ENCODE assay signal across 1 cellular context in genomic region chr3:127616836-127617605, GRCh38.
TF ChIP-seq lines count a peak whose summit lies in the region.

No MANE protein-coding gene starts in this region.

TF ChIP-seq in K562, 482 proteins besides CTCF, POLR2A, EP300 and RAD21:
- TF ChIP-seq RUNX1 (IDR thresholded peaks at IDR 0.05; ENCODE audit: low read depth) (no peak), ARID2 (IDR thresholded peaks at IDR 0.05) (no peak), STAT5B (CRISPR knock-in tag; IDR thresholded peaks at IDR 0.05) (no peak), RBM17 (IDR thresholded peaks at IDR 0.05; ENCODE audit: borderline replicate concordance, low read depth, low read length) (no peak), NFE2 (IDR thresholded peaks at IDR 0.05; ENCODE audit: low read depth) (no peak), RBFOX2 (IDR thresholded peaks at IDR 0.05; ENCODE audit: low read depth, low read length) (0 out of 2 replicates have a peak, but pooled peaks have one; percentile 17), BDP1 (IDR thresholded peaks at IDR 0.05; ENCODE audit: insufficient read depth, insufficient read length) (no peak), SRSF7 (optimal IDR thresholded peaks at IDR 0.05; ENCODE audit: low read depth, low read length) (no peak), TFAP4 (CRISPR knock-in tag; IDR thresholded peaks at IDR 0.05; ENCODE audit: borderline replicate concordance) (no peak)
